Comparison of ENCODE assay signal across 25 cellular contexts in genomic region chr5:17445185-17445584, GRCh38. TPM values are rescaled to one million over a fixed set of nuclear protein-coding genes. Genes with fewer than 3 reads are reported as not detected.
"Had no signal": no experiment of that assay in that cellular context is flagged by ENCODE, and none has a peak within 500 bp of the region (broad histone marks: within the 10 kb centered on the region; RNA-seq: fewer than 3 reads in every experiment).

No MANE protein-coding gene starts in this region.

- H3K4me1 ChIP-seq: ascending aorta, body of pancreas had no signal

- ATAC-seq: activated naive CD4-positive, alpha-beta T cell treated with anti-CD3 and anti-CD28 coated beads, Interleukin-2, amount 50 U/mL, for 72 hours; activated naive CD8-positive, alpha-beta T cell treated with anti-CD3 and anti-CD28 coated beads, Interleukin-2, amount 50 U/mL, for 24 hours; activated T-cell treated with anti-CD3 and anti-CD28 coated beads, Interleukin-2, amount 50 U/mL, for 4 hours; body of pancreas; T-helper 17 cell had no signal

- DNase-seq: activated B cell treated with CpG ODN at 0.5 μM for 24 hours; activated CD4-positive, alpha-beta memory T cell treated with anti-CD3 and anti-CD28 coated beads for 36 hours; activated CD4-positive, alpha-beta T cell treated with anti-CD3 and anti-CD28 coated beads, Interleukin-2, amount 10 ng/mL, durations not matched to agents 7 days and 5 days; activated CD8-positive, alpha-beta memory T cell treated with anti-CD3 and anti-CD28 coated beads for 24 hours; activated effector memory CD4-positive, alpha-beta T cell treated with anti-CD3 and anti-CD28 coated beads, Interleukin-2, amount 50 U/mL, for 16 hours; activated naive CD4-positive, alpha-beta T cell treated with Interleukin-2 at 50 U/mL for 16 hours; activated naive CD8-positive, alpha-beta T cell treated with anti-CD3 and anti-CD28 coated beads, Interleukin-2, amount 50 U/mL, for 24 hours; activated T-cell treated with anti-CD3 and anti-CD28 coated beads, Interleukin-2, amount 50 U/mL, for 4 hours; amniotic stem cell; body of pancreas; central memory CD4-positive, alpha-beta T cell; Kasumi-1; KBM-7; NCI-H1092; NCI-H1417 treated with DMSO at 0.1 percent for 48 hours; NCI-H1694; NCI-H2029; NCI-H524; SHP77; T-helper 17 cell; T-helper 9 cell had no signal

- H3K27me3 ChIP-seq: ascending aorta, body of pancreas had no signal

- H3K4me3 ChIP-seq: ascending aorta, body of pancreas had no signal

- H3K9me3 ChIP-seq: body of pancreas had no signal

- H3K36me3 ChIP-seq: ascending aorta had no signal

- H3K27ac ChIP-seq: ascending aorta, body of pancreas had no signal

RNA-seq across cellular contexts. Expression of gene TAF11L2, which starts 52.8 kb away (rescaled TPM):
- total RNA-seq: activated B cell treated with CpG ODN at 0.5 μM for 24 hours; activated CD4-positive, alpha-beta memory T cell treated with anti-CD3 and anti-CD28 coated beads for 36 hours; activated CD4-positive, alpha-beta T cell treated with anti-CD3 and anti-CD28 coated beads, Interleukin-2, amount 10 ng/mL, durations not matched to agents 7 days and 5 days; activated naive CD4-positive, alpha-beta T cell treated with anti-CD3 and anti-CD28 coated beads, Interleukin-2, amount 50 U/mL, for 72 hours; activated T-cell treated with anti-CD3 and anti-CD28 coated beads, Interleukin-2, amount 50 U/mL, for 4 hours; ascending aorta; body of pancreas; bronchial epithelial cell; M059J; T-helper 17 cell had no signal
